ENCODE assay signal across 8 cellular contexts in the genomic region with DNA sequence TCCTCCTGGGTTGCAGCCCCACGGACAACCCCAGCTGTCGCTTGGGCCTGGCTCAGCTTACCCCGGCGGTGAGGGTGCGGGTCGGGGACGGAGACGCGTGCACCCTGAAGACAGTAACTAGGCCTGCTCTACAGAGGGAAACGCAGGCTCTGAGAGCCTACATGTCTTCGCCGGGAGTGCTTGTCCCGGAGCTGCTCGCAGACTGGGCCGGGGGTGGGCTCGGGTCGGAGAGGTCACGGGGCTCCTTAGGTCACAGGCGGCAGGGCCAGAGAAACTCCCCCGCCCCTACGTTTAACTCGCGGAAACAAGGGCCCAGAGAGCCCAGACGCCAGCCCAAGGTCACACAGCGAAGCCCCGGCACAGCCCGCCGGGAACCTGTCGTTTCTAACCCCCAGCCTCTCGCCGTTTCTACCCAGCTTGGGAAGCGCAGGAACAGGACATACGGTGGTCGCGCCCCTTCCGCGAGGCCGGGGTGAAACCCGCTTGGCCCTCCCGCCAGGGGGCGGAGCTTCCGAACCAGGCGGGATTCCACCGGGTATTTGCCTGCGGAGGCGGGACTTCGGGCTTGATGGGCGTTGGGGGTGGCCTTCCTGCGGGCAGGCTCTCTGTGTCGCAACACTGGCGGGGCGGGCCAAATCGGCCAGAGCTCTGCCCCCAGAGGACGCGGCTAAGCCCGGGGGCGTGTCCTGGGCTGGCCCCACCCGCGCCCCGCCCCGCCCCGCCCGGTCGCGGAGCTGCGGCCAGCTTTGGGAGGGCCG. TPM values are rescaled to one million over a fixed set of nuclear protein-coding genes. Genes with fewer than 3 reads are reported as not detected.
DNase-seq lines count a peak whose midpoint lies in the region; ATAC-seq, FAIRE-seq and TF ChIP-seq lines count a peak whose summit lies in the region.

HDAC11 (plus strand) TSS at position 725 of the 758 bp plus-strand sequence. CDS start 42 bp downstream, outside the sequence.

- FAIRE-seq in pancreas (lab: Jason Lieb, UNC) = no peak

- intact Hi-C loops in Right ventricle myocardium inferior (cut with DNase I) (no loop called here), pancreas (cut with DNase I) (no loop called here), tibial artery (cut with DNase I; ENCODE audit: low total_unique reads) (no loop called here)

- H3K9me3 Mint-ChIP-seq in activated naive CD8-positive, alpha-beta T cell treated with anti-CD3 and anti-CD28 coated beads, Interleukin-2, amount 10 ng/mL, durations not matched to agents 7 days and 5 days = no peaks in the 10 kb centered on the region

- POLR2A ChIA-PET in activated naive CD8-positive, alpha-beta T cell treated with anti-CD3 and anti-CD28 coated beads, Interleukin-2, amount 10 ng/mL, durations not matched to agents 7 days and 5 days (lab: Charles Lee) = interaction anchor here (0.7 to 1.6 kb wide), 10 partner anchors 8 to 566 kb away, joined by 3 to 6 read pairs (median 4); partner anchors contain the start of gene NUP210

- 1% methylated on average over 57 to 67 of the region's 67 CpGs for WGBS in pancreas, 2 donors

- H3K27me3 Mint-ChIP-seq in activated naive CD8-positive, alpha-beta T cell treated with anti-CD3 and anti-CD28 coated beads, Interleukin-2, amount 10 ng/mL, durations not matched to agents 7 days and 5 days = no peaks in the 10 kb centered on the region

- TF ChIP-seq CTCF in GM10266 (IDR thresholded peaks at IDR 0.05; ENCODE audit: control insufficient read depth, insufficient read depth, low read depth, missing control alignments) (no peak), pancreas (IDR thresholded peaks at IDR 0.05) (peak in 1 of 4 donors; percentile 20), tibial artery (IDR thresholded peaks at IDR 0.05) (peak; percentile 30 to 41)

- H3K27me3 ChIP-seq in pancreas (no peaks in the 10 kb centered on the region), tibial artery (peaks cover 0 to 2% of the 10 kb centered on the region in 2 donors)

- H3K27ac ChIP-seq in pancreas (peak within 1 kb of the TSS; percentile 95 to 97 (median 96)), tibial artery (peak within 1 kb of the TSS; percentile 80 to 89)

- no peaks in the 10 kb centered on the region for H3K36me3 ChIP-seq in pancreas
- H3K36me3 ChIP-seq in tibial artery = peaks cover 0 to 7% (median 0%) of the 10 kb centered on the region in 3 donors

- H3K4me3 Mint-ChIP-seq in activated naive CD8-positive, alpha-beta T cell treated with anti-CD3 and anti-CD28 coated beads, Interleukin-2, amount 10 ng/mL, durations not matched to agents 7 days and 5 days = peak within 1 kb of the TSS; percentile 91

- DNase-seq in GM10266 (ENCODE audit: extremely low spot score) (peak; percentile 100), NCI-H1092 treated with DMSO at 0.1 percent for 48 hours (lab: John Stamatoyannopoulos, UW) (peak; percentile 91), SKM-1 (lab: John Stamatoyannopoulos, UW; ENCODE audit: unreplicated experiment) (peak; percentile 79), Right ventricle myocardium inferior (ENCODE audit: missing footprints) (peak; percentile 99), pancreas (peak; percentile 98 to 100 (median 100)), tibial artery (peak; percentile 97 to 99)
- DNase-seq in activated naive CD8-positive, alpha-beta T cell treated with anti-CD3 and anti-CD28 coated beads, Interleukin-2, amount 10 ng/mL, durations not matched to agents 7 days and 5 days = peak; percentile 98

- no peaks in the 10 kb centered on the region for H3K36me3 Mint-ChIP-seq in activated naive CD8-positive, alpha-beta T cell treated with anti-CD3 and anti-CD28 coated beads, Interleukin-2, amount 10 ng/mL, durations not matched to agents 7 days and 5 days

- no peaks in the 10 kb centered on the region for H3K9me3 ChIP-seq in pancreas
- no peaks in the 10 kb centered on the region for H3K9me3 ChIP-seq in tibial artery

- ATAC-seq in HG02623 (IDR thresholded peaks at IDR 0.05; ENCODE audit: unreplicated experiment) (peak; percentile 95), Right ventricle myocardium inferior (peak; percentile 98), pancreas (peak; percentile 87 to 95 (median 90))
- ATAC-seq in activated naive CD8-positive, alpha-beta T cell treated with anti-CD3 and anti-CD28 coated beads, Interleukin-2, amount 10 ng/mL, durations not matched to agents 7 days and 5 days (ENCODE audit: low read depth) = peak; percentile 93

- peak within 1 kb of the TSS; percentile 60 to 78 (median 71) for H3K4me3 ChIP-seq in pancreas
- H3K4me3 ChIP-seq in tibial artery = peak within 1 kb of the TSS; percentile 65 to 76

- H3K27ac Mint-ChIP-seq in activated naive CD8-positive, alpha-beta T cell treated with anti-CD3 and anti-CD28 coated beads, Interleukin-2, amount 10 ng/mL, durations not matched to agents 7 days and 5 days = peak within 1 kb of the TSS; percentile 89

- H3K4me1 Mint-ChIP-seq in activated naive CD8-positive, alpha-beta T cell treated with anti-CD3 and anti-CD28 coated beads, Interleukin-2, amount 10 ng/mL, durations not matched to agents 7 days and 5 days = peaks cover 10% of the 10 kb centered on the region

- H3K4me1 ChIP-seq in pancreas (peaks cover 19 to 31% (median 25%) of the 10 kb centered on the region in 3 donors), tibial artery (peaks cover 0 to 36% (median 11%) of the 10 kb centered on the region in 4 donors)

RNA-seq across cellular contexts. Expression of gene HDAC11, which starts in this region (rescaled TPM):
- 1 to 10 TPM; 4.1 to 4.9 TPM for total RNA-seq in activated naive CD8-positive, alpha-beta T cell treated with anti-CD3 and anti-CD28 coated beads, Interleukin-2, amount 10 ng/mL, durations not matched to agents 7 days and 5 days
- total RNA-seq in Right ventricle myocardium inferior (37.5 TPM), pancreas (10 to 100 TPM; 22.0 to 40.3 (median 27.4) TPM)
- 10 to 100 TPM; 20.4 to 26.6 TPM for polyA plus RNA-seq in pancreas

Comparison
In these comparisons a context has a peak if more than half of its experiments do, and no peak if none do; other contexts are left out.
1. Peak in every context shown above with its lines: DNase-seq, ATAC-seq, H3K4me3 ChIP-seq and H3K27ac ChIP-seq.